Comparison of ENCODE assay signal across 21 cellular contexts in genomic region chr12:94550964-94551363, GRCh38.
"Had no signal": no experiment of that assay in that cellular context is flagged by ENCODE, and none has a peak within 500 bp of the region (broad histone marks: within the 10 kb centered on the region; RNA-seq: fewer than 3 reads in every experiment).

No MANE protein-coding gene starts in this region.

- H3K27ac Mint-ChIP-seq: activated CD4-positive, alpha-beta T cell treated with anti-CD3 and anti-CD28 coated beads, Interleukin-2, amount 10 ng/mL, durations not matched to agents 24 days and 14 days; activated CD8-positive, alpha-beta T cell treated with anti-CD3 and anti-CD28 coated beads, Interleukin-2, amount 10 ng/mL, durations not matched to agents 7 days and 5 days; activated naive CD4-positive, alpha-beta T cell treated with anti-CD3 and anti-CD28 coated beads, Interleukin-2, amount 50 U/mL, for 72 hours; activated T-cell treated with anti-CD3 and anti-CD28 coated beads, Interleukin-2, amount 50 U/mL, for 72 hours; immature natural killer cell; naive thymus-derived CD4-positive, alpha-beta T cell had no signal

- H3K4me3 Mint-ChIP-seq: activated CD4-positive, alpha-beta T cell treated with anti-CD3 and anti-CD28 coated beads, Interleukin-2, amount 10 ng/mL, durations not matched to agents 24 days and 14 days; activated CD8-positive, alpha-beta T cell treated with anti-CD3 and anti-CD28 coated beads, Interleukin-2, amount 10 ng/mL, durations not matched to agents 7 days and 5 days; activated T-cell treated with anti-CD3 and anti-CD28 coated beads, Interleukin-2, amount 50 U/mL, for 72 hours; central memory CD8-positive, alpha-beta T cell; immature natural killer cell; naive thymus-derived CD4-positive, alpha-beta T cell had no signal

- H3K4me1 ChIP-seq: parathyroid adenoma had no signal

- H3K27me3 Mint-ChIP-seq: activated CD4-positive, alpha-beta T cell treated with anti-CD3 and anti-CD28 coated beads, Interleukin-2, amount 10 ng/mL, durations not matched to agents 24 days and 14 days; central memory CD8-positive, alpha-beta T cell had no signal

- H3K9me3 ChIP-seq: body of pancreas, esophagus squamous epithelium, neutrophil, thoracic aorta had no signal

- H3K27me3 ChIP-seq: body of pancreas, esophagus squamous epithelium, neutrophil had no signal

- H2AFZ ChIP-seq: parathyroid adenoma had no signal

- ATAC-seq: activated CD8-positive, alpha-beta T cell treated with anti-CD3 and anti-CD28 coated beads, Interleukin-2, amount 10 ng/mL, durations not matched to agents 7 days and 5 days; activated naive CD4-positive, alpha-beta T cell treated with anti-CD3 and anti-CD28 coated beads, Interleukin-2, amount 50 U/mL, for 72 hours; activated T-cell treated with anti-CD3 and anti-CD28 coated beads, Interleukin-2, amount 50 U/mL, for 72 hours; body of pancreas; naive thymus-derived CD4-positive, alpha-beta T cell had no signal

- H3K9ac ChIP-seq: parathyroid adenoma had no signal

- H3K79me2 ChIP-seq: parathyroid adenoma had no signal

- H3K27ac ChIP-seq: body of pancreas, neutrophil, parathyroid adenoma, thoracic aorta had no signal

- DNase-seq: activated CD4-positive, alpha-beta T cell treated with anti-CD3 and anti-CD28 coated beads, Interleukin-2, amount 10 ng/mL, durations not matched to agents 24 days and 14 days; activated CD4-positive, CD25-positive, alpha-beta regulatory T cell; activated CD8-positive, alpha-beta memory T cell treated with anti-CD3 and anti-CD28 coated beads, Interleukin-2, amount 50 U/mL, for 4 hours; activated CD8-positive, alpha-beta T cell treated with anti-CD3 and anti-CD28 coated beads, Interleukin-2, amount 10 ng/mL, durations not matched to agents 7 days and 5 days; activated gamma-delta T cell; activated T-cell treated with anti-CD3 and anti-CD28 coated beads, Interleukin-2, amount 50 U/mL, for 72 hours; amniotic stem cell; body of pancreas; cortex of kidney; effector CD8-positive, alpha-beta T cell; esophagus squamous epithelium; head of caudate nucleus; immature natural killer cell; naive thymus-derived CD4-positive, alpha-beta T cell; stimulated activated CD4-positive, alpha-beta T cell treated with anti-CD3 and anti-CD28 coated beads, Interleukin-12 subunit alpha, Interleukin-12 subunit beta, amount 100 ng/mL, for 4 hours; stimulated activated CD4-positive, alpha-beta T cell treated with anti-CD3 and anti-CD28 coated beads, Interleukin-2, amount 100 ng/mL, for 24 hours had no signal

- H3K4me1 Mint-ChIP-seq: activated CD4-positive, alpha-beta T cell treated with anti-CD3 and anti-CD28 coated beads, Interleukin-2, amount 10 ng/mL, durations not matched to agents 24 days and 14 days; central memory CD8-positive, alpha-beta T cell; immature natural killer cell had no signal
